In the genomic region with DNA sequence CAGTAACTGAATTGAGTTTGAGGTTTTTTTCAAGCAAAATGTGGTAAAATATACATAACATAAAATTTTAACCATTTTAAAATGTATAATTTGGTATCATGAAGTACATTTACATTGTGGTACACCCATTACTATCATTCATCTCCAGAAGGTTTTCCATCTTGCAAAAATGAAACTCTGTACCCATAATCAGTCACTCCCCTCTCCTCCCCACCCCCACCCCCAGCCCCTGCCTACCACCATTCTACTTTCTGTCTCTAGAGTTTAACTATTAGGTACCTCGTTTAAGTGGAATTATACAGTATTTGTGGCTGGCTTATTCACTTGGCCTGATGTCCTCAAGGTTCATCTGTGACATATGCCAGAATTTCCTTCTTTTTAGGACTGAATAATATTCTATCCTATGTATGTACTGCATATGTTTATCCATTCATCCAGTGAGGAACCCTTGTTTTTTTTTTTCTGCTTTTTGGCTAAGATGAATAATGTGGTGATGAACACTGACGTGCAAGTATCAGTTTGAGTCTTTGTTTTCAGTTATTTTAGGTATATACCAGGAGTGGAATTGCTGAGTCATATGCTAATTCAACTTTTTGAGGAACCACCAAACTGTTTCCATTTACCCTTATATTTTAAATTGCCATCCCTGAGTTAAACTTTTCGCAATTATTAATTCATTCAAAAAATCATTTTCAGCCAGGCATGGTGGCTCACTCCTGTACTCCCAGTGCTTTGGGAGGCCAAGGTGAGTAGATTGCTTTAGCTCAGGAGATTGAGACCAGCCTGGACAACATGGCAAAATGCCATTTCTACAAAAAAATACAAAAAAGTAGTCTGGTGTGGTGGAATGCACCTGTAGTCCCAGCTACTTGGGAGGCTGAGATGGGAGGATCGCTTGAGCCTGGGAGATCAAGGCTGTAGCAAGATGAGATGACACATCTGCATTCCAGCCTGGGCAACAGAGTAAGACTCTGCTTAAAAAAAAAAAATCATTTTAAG, we compare ENCODE assay signal across 9 cellular contexts.
DNase-seq lines count a peak whose midpoint lies in the region; ATAC-seq, FAIRE-seq and TF ChIP-seq lines count a peak whose summit lies in the region.
"Had no signal": no experiment of that assay in that cellular context is flagged by ENCODE, and none has a peak within 500 bp of the region (broad histone marks: within the 10 kb centered on the region; RNA-seq: fewer than 3 reads in every experiment).

No MANE protein-coding gene starts in this region.

- intact Hi-C loops in HepG2 (cut with micrococcal nuclease; ENCODE audit: unreplicated experiment) = no loop called here

- BruUV-seq in HepG2 (replicated peaks; lab: Mats Ljungman, UMichigan) = no TSS peak

- H3K4me3 Mint-ChIP-seq in activated CD4-positive, alpha-beta T cell treated with anti-CD3 and anti-CD28 coated beads, Interleukin-2, amount 10 ng/mL, durations not matched to agents 7 days and 5 days = peak overlapping the region; percentile 14

- peaks cover 3% of the 10 kb centered on the region for H3K9me3 Mint-ChIP-seq in activated CD4-positive, alpha-beta T cell treated with anti-CD3 and anti-CD28 coated beads, Interleukin-2, amount 10 ng/mL, durations not matched to agents 7 days and 5 days

- peaks cover 65% of the 10 kb centered on the region for H3K4me1 Mint-ChIP-seq in activated CD4-positive, alpha-beta T cell treated with anti-CD3 and anti-CD28 coated beads, Interleukin-2, amount 10 ng/mL, durations not matched to agents 7 days and 5 days

- POLR2A ChIA-PET in activated CD4-positive, alpha-beta T cell treated with anti-CD3 and anti-CD28 coated beads, Interleukin-2, amount 10 ng/mL, durations not matched to agents 7 days and 5 days (lab: Charles Lee) = interaction anchor here (1.3 kb wide), 1 partner anchor 10 kb away, joined by 3 read pairs; no protein-coding TSS in a partner anchor
- POLR2A ChIA-PET in HepG2 (lab: Yijun Ruan, JAX) = no interaction called here
- POLR2A ChIA-PET in GM10248 (lab: Yijun Ruan, JAX) = no interaction called here

- TF ChIP-seq CTCF in HepG2 (CRISPR knock-in tag; IDR thresholded peaks at IDR 0.05) (no peak), GM10248 (IDR thresholded peaks at IDR 0.05; ENCODE audit: control extremely low read depth, extremely low read depth, low read depth, missing control alignments) (no peak)

- peak overlapping the region; percentile 84 for H3K27ac Mint-ChIP-seq in activated CD4-positive, alpha-beta T cell treated with anti-CD3 and anti-CD28 coated beads, Interleukin-2, amount 10 ng/mL, durations not matched to agents 7 days and 5 days

- FAIRE-seq in HepG2 (lab: Jason Lieb, UNC) = no peak

- CTCF ChIA-PET in activated CD4-positive, alpha-beta T cell treated with anti-CD3 and anti-CD28 coated beads, Interleukin-2, amount 10 ng/mL, durations not matched to agents 7 days and 5 days (lab: Charles Lee) = interaction anchor here (1.0 to 1.9 kb wide), 3 partner anchors 10 to 31 kb away, joined by 3 to 9 read pairs (median 7); no protein-coding TSS in a partner anchor
- CTCF ChIA-PET in HepG2 (lab: Yijun Ruan, JAX; ENCODE audit: low intra/inter-chr PET ratio, low total read pairs) = no interaction called here
- CTCF ChIA-PET in GM10248 (lab: Yijun Ruan, JAX) = interaction anchor here (1.4 to 1.7 kb wide), 2 partner anchors 17 to 62 kb away, joined by 4 read pairs; no protein-coding TSS in a partner anchor

- no peaks in the 10 kb centered on the region for H3K79me2 ChIP-seq in HepG2 (ENCODE audit: insufficient read depth, low read length)

- no peaks in the 10 kb centered on the region for H3K9me3 ChIP-seq in HepG2 (ENCODE audit: low read length)

- no peaks in the 10 kb centered on the region for H3K27me3 Mint-ChIP-seq in activated CD4-positive, alpha-beta T cell treated with anti-CD3 and anti-CD28 coated beads, Interleukin-2, amount 10 ng/mL, durations not matched to agents 7 days and 5 days

- H3K27ac ChIP-seq in HepG2 (ENCODE audit: extremely low read length, insufficient read depth, low read length) = no peak overlapping the region
- H3K27ac ChIP-seq: VCaP had no signal

- ATAC-seq in HG03064 (IDR thresholded peaks at IDR 0.05; ENCODE audit: low read depth, unreplicated experiment) (peak; percentile 77), HepG2 (no peak)

- no peak overlapping the region for H3K9ac ChIP-seq in HepG2 (ENCODE audit: insufficient read depth, low read depth, low read length)

- H3K36me3 ChIP-seq in HepG2 (replicated peaks in 1 of 2; ENCODE audit: control insufficient read depth in 1 of 2, insufficient read depth in 2 of 2, low read length in 2 of 2) = no peaks in the 10 kb centered on the region

- TF ChIP-seq EP300 in HepG2 (IDR thresholded peaks at IDR 0.05; ENCODE audit: low read depth in 2 of 2, low read length in 2 of 2) (no peak), HepG2 (CRISPR knock-in tag; IDR thresholded peaks at IDR 0.05; ENCODE audit: borderline replicate concordance) (no peak)

- TF ChIP-seq RAD21 in HepG2 (CRISPR knock-in tag; IDR thresholded peaks at IDR 0.05) = no peak

- H3K4me1 ChIP-seq in HepG2 (ENCODE audit: insufficient read depth, low read length) = no peaks in the 10 kb centered on the region

- no peak overlapping the region for H2AFZ ChIP-seq in HepG2 (ENCODE audit: low read length)

- no peak overlapping the region for H3K4me2 ChIP-seq in HepG2 (ENCODE audit: low read depth, low read length)

- 76% methylated on average over 4 of the region's 4 CpGs for WGBS in HepG2 (ENCODE audit: low lambda C conversion rate)

- no peaks in the 10 kb centered on the region for H4K20me1 ChIP-seq in HepG2 (ENCODE audit: insufficient read depth, low read length)

- in situ Hi-C loops in HepG2 (cut with HindIII; ENCODE audit: extremely low pct_ligation_motif_present, low pct_unique_long_range_greater_than_20kb) = no loop called here

- TF ChIP-seq POLR2A in HepG2 (IDR thresholded peaks at IDR 0.05; ENCODE audit: insufficient read depth in 1 of 2, low read depth in 2 of 2, low read length in 2 of 2) = no peak

- no peaks in the 10 kb centered on the region for H3K27me3 ChIP-seq in HepG2 (ENCODE audit: control insufficient read depth in 1 of 2, insufficient read depth in 2 of 2, low read length in 2 of 2)

- H3K36me3 Mint-ChIP-seq in activated CD4-positive, alpha-beta T cell treated with anti-CD3 and anti-CD28 coated beads, Interleukin-2, amount 10 ng/mL, durations not matched to agents 7 days and 5 days (ENCODE audit: low read depth) = peaks cover 27% of the 10 kb centered on the region

- DNase-seq in activated CD4-positive, alpha-beta T cell treated with anti-CD3 and anti-CD28 coated beads, Interleukin-2, amount 10 ng/mL, durations not matched to agents 7 days and 5 days = no peak
- DNase-seq in activated CD4-positive, alpha-beta T cell treated with anti-CD3 and anti-CD28 coated beads for 4 hours = no peak
- DNase-seq in SKM-1 (lab: John Stamatoyannopoulos, UW; ENCODE audit: unreplicated experiment) (peak; percentile 27), HepG2 (ENCODE audit: low spot score) (no peak), amygdala (lab: John Stamatoyannopoulos, UW) (no peak), GM10248 (ENCODE audit: extremely low spot score) (no peak), occipital lobe (lab: John Stamatoyannopoulos, UW) (no peak)

- H3K4me3 ChIP-seq in HepG2 (replicated peaks in 1 of 3; ENCODE audit: insufficient read depth in 1 of 3, low read depth in 2 of 3, low read length in 3 of 3) = no peak overlapping the region

TF ChIP-seq in HepG2, 621 proteins besides CTCF, POLR2A, EP300 and RAD21 (continues in another document):
- TF ChIP-seq, protein P1, sequence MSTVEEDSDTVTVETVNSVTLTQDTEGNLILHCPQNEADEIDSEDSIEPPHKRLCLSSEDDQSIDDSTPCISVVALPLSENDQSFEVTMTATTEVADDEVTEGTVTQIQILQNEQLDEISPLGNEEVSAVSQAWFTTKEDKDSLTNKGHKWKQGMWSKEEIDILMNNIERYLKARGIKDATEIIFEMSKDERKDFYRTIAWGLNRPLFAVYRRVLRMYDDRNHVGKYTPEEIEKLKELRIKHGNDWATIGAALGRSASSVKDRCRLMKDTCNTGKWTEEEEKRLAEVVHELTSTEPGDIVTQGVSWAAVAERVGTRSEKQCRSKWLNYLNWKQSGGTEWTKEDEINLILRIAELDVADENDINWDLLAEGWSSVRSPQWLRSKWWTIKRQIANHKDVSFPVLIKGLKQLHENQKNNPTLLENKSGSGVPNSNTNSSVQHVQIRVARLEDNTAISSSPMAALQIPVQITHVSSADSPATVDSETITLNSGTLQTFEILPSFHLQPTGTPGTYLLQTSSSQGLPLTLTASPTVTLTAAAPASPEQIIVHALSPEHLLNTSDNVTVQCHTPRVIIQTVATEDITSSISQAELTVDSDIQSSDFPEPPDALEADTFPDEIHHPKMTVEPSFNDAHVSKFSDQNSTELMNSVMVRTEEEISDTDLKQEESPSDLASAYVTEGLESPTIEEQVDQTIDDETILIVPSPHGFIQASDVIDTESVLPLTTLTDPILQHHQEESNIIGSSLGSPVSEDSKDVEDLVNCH (CRISPR knock-in tag; IDR thresholded peaks at IDR 0.05) = no peak
- TF ChIP-seq HNRNPK (IDR thresholded peaks at IDR 0.05; ENCODE audit: low read depth, low read length, poor library complexity, severe bottlenecking) (peak; percentile 53), MAF1 (CRISPR knock-in tag; IDR thresholded peaks at IDR 0.05; ENCODE audit: borderline replicate concordance) (no peak), NFE2L2 (IDR thresholded peaks at IDR 0.05; ENCODE audit: low read length) (peak; percentile 62), ZBTB10 (CRISPR knock-in tag; IDR thresholded peaks at IDR 0.05; ENCODE audit: borderline replicate concordance) (no peak)
